Comparison of ENCODE assay signal across 11 cellular contexts in the genomic region with DNA sequence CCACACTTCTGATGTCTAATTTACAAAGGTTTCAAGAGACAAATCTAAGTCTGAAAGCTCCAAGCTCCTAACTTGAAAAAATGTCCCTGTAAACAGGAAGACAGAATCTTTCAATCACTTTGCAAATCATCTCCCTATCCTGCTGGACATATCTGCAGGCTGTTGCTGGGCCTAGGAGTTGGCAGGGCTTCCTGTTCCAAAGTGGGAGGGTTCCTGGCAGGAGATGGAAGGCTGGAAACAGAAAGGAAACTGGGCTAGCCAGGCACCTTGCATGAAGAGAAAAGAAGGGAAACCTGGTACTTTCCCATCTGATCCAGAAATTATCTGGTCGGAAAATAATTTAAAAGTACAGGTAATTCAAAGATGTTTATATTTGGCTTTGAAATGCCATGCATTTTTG.
A peak's percentile ranks its signal among the peaks of the same experiment; 100 is the strongest.
DNase-seq lines count a peak whose midpoint lies in the region; TF ChIP-seq lines count a peak whose summit lies in the region.
"Had no signal": no experiment of that assay in that cellular context is flagged by ENCODE, and none has a peak within 500 bp of the region (broad histone marks: within the 10 kb centered on the region; RNA-seq: fewer than 3 reads in every experiment).

No MANE protein-coding gene starts in this region.

- peaks cover 7% of the 10 kb centered on the region for H3K9me3 Mint-ChIP-seq in activated T-helper 2 cell treated with anti-CD3 and anti-CD28 coated beads, Interferon-gamma antibody, Interleukin-2, Interleukin-4, amounts not matched to agents 10 μg/mL and 5 μg/mL and 100 μg/mL, durations not matched to agents 14 hours and 24 hours and 36 hours

- 37% methylated on average over 1 of the region's 1 CpG for WGBS in esophagus muscularis mucosa

- peaks cover 46% of the 10 kb centered on the region for H3K27me3 Mint-ChIP-seq in activated T-helper 2 cell treated with anti-CD3 and anti-CD28 coated beads, Interferon-gamma antibody, Interleukin-2, Interleukin-4, amounts not matched to agents 10 μg/mL and 5 μg/mL and 100 μg/mL, durations not matched to agents 14 hours and 24 hours and 36 hours (ENCODE audit: low read depth)

- H3K27me3 ChIP-seq in esophagus muscularis mucosa (no peaks in the 10 kb centered on the region), MM.1S (replicated peaks; ENCODE audit: insufficient read depth, low read length) (peaks cover 29% of the 10 kb centered on the region)
- H3K27me3 ChIP-seq: tibial nerve had no signal

- TF ChIP-seq EP300 in esophagus muscularis mucosa (IDR thresholded peaks at IDR 0.05) = no peak

- intact Hi-C loops in esophagus muscularis mucosa (cut with DNase I) = loop anchor here (5.0 kb wide), 1 partner anchor 144 kb away; no protein-coding TSS in a partner anchor
- intact Hi-C loops in activated T-helper 2 cell treated with anti-CD3 and anti-CD28 coated beads, Interferon-gamma antibody, Interleukin-2, Interleukin-4, amounts not matched to agents 10 μg/mL and 5 μg/mL and 100 μg/mL, durations not matched to agents 14 hours and 24 hours and 36 hours (cut with micrococcal nuclease) = loop anchor here (10.0 kb wide), 2 partner anchors 223 to 463 kb away; partner anchors contain the start of genes C3orf80 and IL12A

- no peaks in the 10 kb centered on the region for H3K36me3 Mint-ChIP-seq in activated T-helper 2 cell treated with anti-CD3 and anti-CD28 coated beads, Interferon-gamma antibody, Interleukin-2, Interleukin-4, amounts not matched to agents 10 μg/mL and 5 μg/mL and 100 μg/mL, durations not matched to agents 14 hours and 24 hours and 36 hours (ENCODE audit: low read depth)

- H3F3A ChIP-seq in MM.1S (ENCODE audit: insufficient read depth, low read length) = no peaks in the 10 kb centered on the region

- no peaks in the 10 kb centered on the region for H3K79me2 ChIP-seq in MM.1S (ENCODE audit: low read length)

- no peaks in the 10 kb centered on the region for H4K20me1 ChIP-seq in MM.1S (ENCODE audit: insufficient read depth, low read length)

- no peak for TF ChIP-seq POLR2A in esophagus muscularis mucosa (IDR thresholded peaks at IDR 0.05; ENCODE audit: low read depth)

- no peak overlapping the region for H3K4me3 Mint-ChIP-seq in activated T-helper 2 cell treated with anti-CD3 and anti-CD28 coated beads, Interferon-gamma antibody, Interleukin-2, Interleukin-4, amounts not matched to agents 10 μg/mL and 5 μg/mL and 100 μg/mL, durations not matched to agents 14 hours and 24 hours and 36 hours (ENCODE audit: low read depth)
- H3K4me3 Mint-ChIP-seq: activated naive CD8-positive, alpha-beta T cell treated with anti-CD3 and anti-CD28 coated beads, Interleukin-2, amount 50 U/mL, for 24 hours had no signal

- H3K9me3 ChIP-seq in esophagus muscularis mucosa = no peaks in the 10 kb centered on the region
- H3K9me3 ChIP-seq in MM.1S (replicated peaks; ENCODE audit: insufficient read depth, low read length) = no peaks in the 10 kb centered on the region
- H3K9me3 ChIP-seq: tibial nerve had no signal

- no peak overlapping the region for H3K9ac ChIP-seq in MM.1S (ENCODE audit: low read length)

- DNase-seq in AG10803 (ENCODE audit: low read depth) (peak; percentile 65), NCI-H69 (lab: John Stamatoyannopoulos, UW) (peak; percentile 46), esophagus muscularis mucosa (ENCODE audit: extremely low spot score) (no peak), myocyte (ENCODE audit: low read depth) (peak; percentile 53), MM.1S (no peak), NCI-H2171 (lab: John Stamatoyannopoulos, UW) (no peak)
- no peak for DNase-seq in activated naive CD4-positive, alpha-beta T cell treated with anti-CD3 and anti-CD28 coated beads, Interleukin-2, amount 50 U/mL, for 16 hours
- no peak for DNase-seq in activated T-helper 2 cell treated with anti-CD3 and anti-CD28 coated beads, Interferon-gamma antibody, Interleukin-2, Interleukin-4, amounts not matched to agents 10 μg/mL and 5 μg/mL and 100 μg/mL, durations not matched to agents 14 hours and 24 hours and 36 hours (ENCODE audit: low spot score)
- DNase-seq: activated CD4-positive, CD25-positive, alpha-beta regulatory T cell; activated naive CD8-positive, alpha-beta T cell treated with anti-CD3 and anti-CD28 coated beads, Interleukin-2, amount 50 U/mL, for 24 hours had no signal

- no peak overlapping the region for H3K4me2 ChIP-seq in MM.1S (ENCODE audit: low read depth, low read length)

- peak overlapping the region; percentile 97 to 100 (median 98) for H3K27ac ChIP-seq in esophagus muscularis mucosa (replicated peaks in 1 of 4)
- no peak overlapping the region for H3K27ac ChIP-seq in MM.1S (ENCODE audit: low read length)

- no peak overlapping the region for H3K4me3 ChIP-seq in AG10803 (ENCODE audit: low read length)
- H3K4me3 ChIP-seq in esophagus muscularis mucosa = peak overlapping the region in 1 of 4 donors; percentile 84
- H3K4me3 ChIP-seq in MM.1S (ENCODE audit: low read length) = no peak overlapping the region
- H3K4me3 ChIP-seq: tibial nerve had no signal

- no peak overlapping the region for H3K27ac Mint-ChIP-seq in activated T-helper 2 cell treated with anti-CD3 and anti-CD28 coated beads, Interferon-gamma antibody, Interleukin-2, Interleukin-4, amounts not matched to agents 10 μg/mL and 5 μg/mL and 100 μg/mL, durations not matched to agents 14 hours and 24 hours and 36 hours
- H3K27ac Mint-ChIP-seq: activated naive CD8-positive, alpha-beta T cell treated with anti-CD3 and anti-CD28 coated beads, Interleukin-2, amount 50 U/mL, for 24 hours had no signal

- peaks cover 24 to 39% (median 34%) of the 10 kb centered on the region in 4 donors for H3K4me1 ChIP-seq in esophagus muscularis mucosa
- H3K4me1 ChIP-seq in MM.1S (ENCODE audit: low read length) = no peaks in the 10 kb centered on the region

- no peaks in the 10 kb centered on the region for H3K9me2 ChIP-seq in MM.1S (replicated peaks; ENCODE audit: insufficient read depth, low read length)

- no peaks in the 10 kb centered on the region for H3K36me3 ChIP-seq in esophagus muscularis mucosa
- no peaks in the 10 kb centered on the region for H3K36me3 ChIP-seq in MM.1S (replicated peaks; ENCODE audit: insufficient read depth, low read length)
- H3K36me3 ChIP-seq: tibial nerve had no signal

- TF ChIP-seq CTCF in AG10803 (conservative IDR thresholded peaks at IDR 0.05; ENCODE audit: low read length) (no peak), esophagus muscularis mucosa (IDR thresholded peaks at IDR 0.05) (no peak), MM.1S (IDR thresholded peaks at IDR 0.05; ENCODE audit: low read length) (no peak)

- no peak overlapping the region for H2AFZ ChIP-seq in MM.1S (ENCODE audit: low read length)

- peaks cover 16% of the 10 kb centered on the region for H3K4me1 Mint-ChIP-seq in activated T-helper 2 cell treated with anti-CD3 and anti-CD28 coated beads, Interferon-gamma antibody, Interleukin-2, Interleukin-4, amounts not matched to agents 10 μg/mL and 5 μg/mL and 100 μg/mL, durations not matched to agents 14 hours and 24 hours and 36 hours (ENCODE audit: low read depth)

Comparison
In these comparisons a context has a peak if more than half of its experiments do, and no peak if none do; other contexts are left out.
1. DNase-seq: peak in AG10803 (single experiment), NCI-H69 (single experiment) and myocyte (single experiment); none in esophagus muscularis mucosa (single experiment), activated naive CD4-positive, alpha-beta T cell treated with anti-CD3 and anti-CD28 coated beads, Interleukin-2, amount 50 U/mL, for 16 hours (single experiment), activated T-helper 2 cell treated with anti-CD3 and anti-CD28 coated beads, Interferon-gamma antibody, Interleukin-2, Interleukin-4, amounts not matched to agents 10 μg/mL and 5 μg/mL and 100 μg/mL, durations not matched to agents 14 hours and 24 hours and 36 hours (single experiment), MM.1S (single experiment) and NCI-H2171 (single experiment).